9 cellular contexts compared by ENCODE assay signal in genomic region chr20:13545755-13546154, GRCh38.
"Had no signal": no experiment of that assay in that cellular context is flagged by ENCODE, and none has a peak within 500 bp of the region (broad histone marks: within the 10 kb centered on the region; RNA-seq: fewer than 3 reads in every experiment).

No MANE protein-coding gene starts in this region.

- H3K36me3 ChIP-seq: brain microvascular endothelial cell, right atrium auricular region, transverse colon, vagina had no signal

- H3K4me1 ChIP-seq: right atrium auricular region, vagina had no signal

- H3K27me3 ChIP-seq: brain microvascular endothelial cell, right atrium auricular region, transverse colon, vagina had no signal

- ATAC-seq: activated CD4-positive, alpha-beta T cell treated with anti-CD3 and anti-CD28 coated beads for 36 hours; activated CD8-positive, alpha-beta memory T cell treated with anti-CD3 and anti-CD28 coated beads, Interleukin-2, amount 10 ng/mL, durations not matched to agents 7 days and 5 days had no signal

- H3K4me3 ChIP-seq: right atrium auricular region, skin epidermis, transverse colon, vagina had no signal

- DNase-seq: cerebellar nuclear complex had no signal

- H3K27ac ChIP-seq: brain microvascular endothelial cell, epithelial cell of prostate, right atrium auricular region, transverse colon, vagina had no signal

- H3K9me3 ChIP-seq: right atrium auricular region, transverse colon, vagina had no signal
